In genomic region chr6:33410050-33410710, GRCh38 we compare ENCODE assay signal across 8 cellular contexts. TPM values are rescaled to one million over a fixed set of nuclear protein-coding genes. Genes with fewer than 3 reads are reported as not detected.
DNase-seq lines count a peak whose midpoint lies in the region; ATAC-seq, FAIRE-seq and TF ChIP-seq lines count a peak whose summit lies in the region.

No MANE protein-coding gene starts in this region.

- H3K27ac ChIP-seq in transverse colon: peak overlapping the region; percentile 97 to 99 (median 98)

- H3K9me3 ChIP-seq in adipocyte (ENCODE audit: control insufficient read depth, low read length) (no peaks in the 10 kb centered on the region), transverse colon (no peaks in the 10 kb centered on the region)

- peak overlapping the region; percentile 80 for H3K9ac ChIP-seq in adipocyte (ENCODE audit: low read length)

- peak; percentile 57; the same call in 1 of the 2 replicates for TF ChIP-seq POLR2A in GM12892 (IDR thresholded peaks at IDR 0.05; ENCODE audit: low read depth, low read length)
- peak; percentile 77 for TF ChIP-seq POLR2A in transverse colon (IDR thresholded peaks at IDR 0.05)

- H3K4me3 ChIP-seq in adipocyte (ENCODE audit: low read length) (peak overlapping the region; percentile 85), transverse colon (peak overlapping the region; percentile 95 to 99 (median 96))

- H3K36me3 ChIP-seq in adipocyte (ENCODE audit: control insufficient read depth, insufficient read depth, low read length, severe bottlenecking) (peaks cover 29% of the 10 kb centered on the region), transverse colon (peaks cover 0 to 16% (median 8%) of the 10 kb centered on the region in 4 donors)

- in situ Hi-C loops in transverse colon (cut with MboI; ENCODE audit: low pct_ligation_motif_present in 1 of 4, low pct_unique_long_range_greater_than_20kb in 1 of 4, low sequenced_read_pairs in 3 of 4): loop anchor here in 1 of 4 donors (25.0 kb wide), 1 partner anchor 448 kb away; the partner anchor contains the start of genes BRD2 and HLA-DMA

- H3K27me3 ChIP-seq in adipocyte (replicated peaks; ENCODE audit: control insufficient read depth, insufficient read depth, low read length) (no peaks in the 10 kb centered on the region), transverse colon (no peaks in the 10 kb centered on the region)

- 0% methylated on average over 49 of the region's 65 CpGs; no CpG with 5 or more reads in 1 of the 2 donors for WGBS in transverse colon (ENCODE audit: low coverage in 1 of 2), 2 donors

- DNase-seq in GM12892 (ENCODE audit: insufficient read length): peak; percentile 99
- DNase-seq in NCI-H1436 (lab: John Stamatoyannopoulos, UW): peak; percentile 97
- DNase-seq in SW 1271 (lab: John Stamatoyannopoulos, UW): peak; percentile 95 to 96
- peak; percentile 99 for DNase-seq in adipocyte (ENCODE audit: low read depth)
- DNase-seq in cardiac septum (ENCODE audit: low spot score): peak; percentile 99
- peak; percentile 95 for DNase-seq in pons (ENCODE audit: low spot score)
- peak; percentile 98 for DNase-seq in transverse colon

- H3K4me1 ChIP-seq in adipocyte (ENCODE audit: control insufficient read depth, insufficient read depth, low read length) (peaks cover 10% of the 10 kb centered on the region), transverse colon (peaks cover 12 to 32% (median 19%) of the 10 kb centered on the region in 4 donors)

- intact Hi-C loops in cardiac septum (cut with DNase I): loop anchor here (1.0 to 10.0 kb wide), 3 partner anchors 8 to 285 kb away; partner anchors contain the start of genes CUTA and KIFC1
- intact Hi-C loops in transverse colon (cut with DNase I; ENCODE audit: low total_unique reads): loop anchor here (10.0 kb wide), 1 partner anchor 95 kb away; the partner anchor contains the start of genes TAPBP and ZBTB22

- TF ChIP-seq CTCF in transverse colon (IDR thresholded peaks at IDR 0.05): no peak

- no peak for TF ChIP-seq EP300 in transverse colon (IDR thresholded peaks at IDR 0.05; ENCODE audit: low read depth)

- FAIRE-seq in GM12892 (lab: Jason Lieb, UNC): peak; percentile 98

- peak; percentile 80 for ATAC-seq in HG02840 (IDR thresholded peaks at IDR 0.05; ENCODE audit: low FRiP score, unreplicated experiment)

RNA-seq across cellular contexts. Expression of gene PHF1, which starts 0.6 kb away (rescaled TPM):
- polyA plus RNA-seq in GM12892 (2012; ENCODE audit: missing spikeins): 17.4 TPM
- 74.8 TPM for total RNA-seq in cardiac septum
- total RNA-seq in transverse colon: 100 to 1,000 TPM in 1 of 4 donors, 10 to 100 TPM in 3; 47.8 to 110 (median 48.4) TPM

RNA-seq across cellular contexts. Expression of gene CUTA, which starts 7.7 kb away (rescaled TPM):
- 154 TPM for polyA plus RNA-seq in GM12892 (2012; ENCODE audit: missing spikeins)
- total RNA-seq in cardiac septum (94.6 TPM), transverse colon (100 to 1,000 TPM in 2 of 4 donors, 10 to 100 TPM in 2; 18.9 to 134 (median 91.3) TPM)

RNA-seq across cellular contexts. Expression of gene SYNGAP1, which starts 9.7 kb away (rescaled TPM):
- 4.8 TPM for polyA plus RNA-seq in GM12892 (2012; ENCODE audit: missing spikeins)
- 9.0 TPM for total RNA-seq in cardiac septum
- total RNA-seq in transverse colon: 10 to 100 TPM in 2 of 4 donors, 1 to 10 TPM in 2; 4.9 to 37.2 (median 11.1) TPM

RNA-seq across cellular contexts. Expression of gene KIFC1, which starts 18.6 kb away (rescaled TPM):
- 29.9 TPM for polyA plus RNA-seq in GM12892 (2012; ENCODE audit: missing spikeins)
- 0.24 TPM for total RNA-seq in cardiac septum
- total RNA-seq in transverse colon: 10 to 100 TPM in 1 of 4 donors, 1 to 10 TPM in 3; 2.6 to 51.5 (median 5.8) TPM

RNA-seq across cellular contexts. Expression of gene ZBTB9, which starts 44.2 kb away (rescaled TPM):
- 6.1 TPM for polyA plus RNA-seq in GM12892 (2012; ENCODE audit: missing spikeins)
- total RNA-seq in cardiac septum (4.5 TPM), transverse colon (1 to 10 TPM in 2 of 4 donors, not detected in 2; 2.2 to 3.2 TPM)

Comparison
In these comparisons a context has a peak if more than half of its experiments do, and no peak if none do; other contexts are left out.
1. Peak in every context shown above with its lines: DNase-seq, ATAC-seq, H3K4me3 ChIP-seq and H3K27ac ChIP-seq.